ENCODE assay signal across 8 cellular contexts in the genomic region with DNA sequence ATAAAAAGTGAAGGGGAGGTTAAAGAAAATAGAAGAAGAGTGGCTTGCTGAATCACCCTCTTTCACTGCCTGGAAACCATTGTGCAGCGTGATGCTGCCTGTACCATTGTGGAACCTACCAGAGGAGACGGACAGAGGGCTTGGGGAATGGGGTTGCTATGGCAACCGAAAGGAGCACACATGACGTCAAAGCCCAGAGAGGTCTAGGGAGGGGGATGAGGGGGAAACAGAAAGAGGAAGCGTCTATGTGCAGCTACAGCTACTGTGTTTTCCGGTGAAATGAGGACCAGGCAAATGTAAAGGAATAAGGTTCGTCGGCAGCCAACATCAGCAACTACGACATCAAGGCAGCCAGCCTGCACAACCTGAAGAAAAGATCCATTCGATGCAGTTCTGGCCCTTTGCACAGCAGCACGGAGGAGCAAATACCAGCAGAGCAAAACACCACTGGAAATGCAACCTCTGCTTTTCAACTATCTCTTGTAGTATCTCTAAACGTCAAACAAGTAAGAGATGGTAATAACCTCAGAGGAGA. TPM values are rescaled to one million over a fixed set of nuclear protein-coding genes. Genes with fewer than 3 reads are reported as not detected.
A peak's percentile ranks its signal among the peaks of the same experiment; 100 is the strongest.
DNase-seq lines count a peak whose midpoint lies in the region; ATAC-seq, FAIRE-seq and TF ChIP-seq lines count a peak whose summit lies in the region.

A gene (minus strand): TSS at position 110 of the 535 bp plus-strand sequence.

- POLR2A ChIA-PET in CD8-positive, alpha-beta T cell (lab: Charles Lee) = no interaction called here

- H3K27me3 ChIP-seq in CD8-positive, alpha-beta T cell (ENCODE audit: insufficient read depth, low read length) = no peaks in the 10 kb centered on the region
- H3K27me3 ChIP-seq in Peyer's patch = no peaks in the 10 kb centered on the region
- H3K27me3 ChIP-seq in left ventricle myocardium inferior (ENCODE audit: low read depth) = no peaks in the 10 kb centered on the region
- H3K27me3 ChIP-seq in ovary = no peaks in the 10 kb centered on the region

- TF ChIP-seq EP300 in ovary (IDR thresholded peaks at IDR 0.05) = no peak

- DNase-seq in CD8-positive, alpha-beta T cell = peak in 4 of 7 experiments; percentile 2 to 55 (median 24)
- DNase-seq in Peyer's patch (peak in 2 of 3 donors; percentile 69 to 86), left ventricle myocardium inferior (peak; percentile 51), ovary (peak; percentile 53 to 81 (median 61)), urothelium cell line (ENCODE audit: low spot score) (peak; percentile 61)

- H3K36me3 Mint-ChIP-seq in CD8-positive, alpha-beta T cell = no peaks in the 10 kb centered on the region

- no peaks in the 10 kb centered on the region for H3K9me3 Mint-ChIP-seq in CD8-positive, alpha-beta T cell

- TF ChIP-seq CTCF in CD8-positive, alpha-beta T cell (IDR thresholded peaks at IDR 0.05) = no peak
- TF ChIP-seq CTCF in Peyer's patch (IDR thresholded peaks at IDR 0.05) (no peak), left ventricle myocardium inferior (IDR thresholded peaks at IDR 0.05; ENCODE audit: borderline replicate concordance) (no peak), ovary (IDR thresholded peaks at IDR 0.05) (no peak)

- peak; percentile 69 for FAIRE-seq in urothelium cell line (lab: Jason Lieb, UNC)

- TF ChIP-seq POLR2A in Peyer's patch (IDR thresholded peaks at IDR 0.05) = no peak
- peak; percentile 35 for TF ChIP-seq POLR2A in ovary (IDR thresholded peaks at IDR 0.05)

- intact Hi-C loops in CD8-positive, alpha-beta T cell (cut with DNase I, micrococcal nuclease) = no loop called here
- intact Hi-C loops in left ventricle myocardium inferior (cut with micrococcal nuclease) (no loop called here), ovary (cut with DNase I) (no loop called here)

- H3K4me3 ChIP-seq in CD8-positive, alpha-beta T cell (ENCODE audit: low read depth, low read length) = peak within 1 kb of the TSS; percentile 4
- peak within 1 kb of the TSS in 2 of 4 donors; percentile 4 to 24 for H3K4me3 ChIP-seq in Peyer's patch
- peak within 1 kb of the TSS; percentile 54 for H3K4me3 ChIP-seq in left ventricle myocardium inferior
- H3K4me3 ChIP-seq in ovary = peak within 1 kb of the TSS; percentile 2

- H3K27me3 Mint-ChIP-seq in CD8-positive, alpha-beta T cell (ENCODE audit: low read depth) = peaks cover 3% of the 10 kb centered on the region

- peak; percentile 87 for ATAC-seq in CD8-positive, alpha-beta T cell
- ATAC-seq in GM19463 (IDR thresholded peaks at IDR 0.05; ENCODE audit: unreplicated experiment) (peak; percentile 99), HG03565 (IDR thresholded peaks at IDR 0.05; ENCODE audit: unreplicated experiment) (peak; percentile 98)

- CTCF ChIA-PET in CD8-positive, alpha-beta T cell (lab: Charles Lee) = no interaction called here

- H3K36me3 ChIP-seq in CD8-positive, alpha-beta T cell (ENCODE audit: insufficient read depth, low read length) = no peaks in the 10 kb centered on the region
- H3K36me3 ChIP-seq in Peyer's patch (no peaks in the 10 kb centered on the region), left ventricle myocardium inferior (no peaks in the 10 kb centered on the region), ovary (no peaks in the 10 kb centered on the region)

- no peak within 1 kb of the TSS for H3K27ac ChIP-seq in CD8-positive, alpha-beta T cell (ENCODE audit: low read depth, low read length)
- peak within 1 kb of the TSS in 2 of 4 donors; percentile 6 to 29 for H3K27ac ChIP-seq in Peyer's patch
- H3K27ac ChIP-seq in adipose tissue (ENCODE audit: low read depth, low read length) = no peak within 1 kb of the TSS
- peak within 1 kb of the TSS; percentile 28 for H3K27ac ChIP-seq in left ventricle myocardium inferior (replicated peaks)
- no peak within 1 kb of the TSS for H3K27ac ChIP-seq in ovary

- H3K4me1 ChIP-seq in CD8-positive, alpha-beta T cell (ENCODE audit: insufficient read depth, low read length) = no peaks in the 10 kb centered on the region
- H3K4me1 ChIP-seq in Peyer's patch (no peaks in the 10 kb centered on the region), left ventricle myocardium inferior (peaks cover 18% of the 10 kb centered on the region), ovary (ENCODE audit: insufficient read depth) (peaks cover 9% of the 10 kb centered on the region)

- H3K27ac Mint-ChIP-seq in CD8-positive, alpha-beta T cell = peak within 1 kb of the TSS; percentile 60

- 3 to 4% (median 4%) methylated on average over 12 of the region's 12 CpGs for WGBS in adipose tissue, 3 donors
- WGBS in ovary, 3 donors = 5 to 13% (median 9%) methylated on average over 12 of the region's 12 CpGs

- H3K4me3 Mint-ChIP-seq in CD8-positive, alpha-beta T cell = peak within 1 kb of the TSS; percentile 81

- H3K9me3 ChIP-seq in CD8-positive, alpha-beta T cell (ENCODE audit: low read length) = no peaks in the 10 kb centered on the region
- H3K9me3 ChIP-seq in Peyer's patch (no peaks in the 10 kb centered on the region), left ventricle myocardium inferior (replicated peaks) (no peaks in the 10 kb centered on the region), ovary (no peaks in the 10 kb centered on the region)

- peaks cover 7% of the 10 kb centered on the region for H3K4me1 Mint-ChIP-seq in CD8-positive, alpha-beta T cell (ENCODE audit: low read depth)

RNA-seq across cellular contexts. Expression of the gene that starts here (rescaled TPM):
- total RNA-seq in CD8-positive, alpha-beta T cell = not detected
- total RNA-seq in Peyer's patch = 10 to 100 TPM in 1 of 4 donors, 1 to 10 TPM in 3; 1.8 to 35.5 (median 7.3) TPM
- polyA plus RNA-seq in adipose tissue = 10 to 100 TPM in 2 of 3 donors, 1 to 10 TPM in 1; 3.8 to 37.8 (median 34.9) TPM
- 4.0 TPM for total RNA-seq in left ventricle myocardium inferior
- 10 to 100 TPM; 24.6 to 41.6 (median 37.8) TPM for total RNA-seq in ovary
- polyA plus RNA-seq in ovary = 10 to 100 TPM; 19.3 to 27.6 TPM

Comparison
In these comparisons a context has a peak if more than half of its experiments do, and no peak if none do; other contexts are left out.
1. Peak in DNase-seq, ATAC-seq and H3K4me3 ChIP-seq in CD8-positive, alpha-beta T cell; RNA of the gene not detected or under 1 TPM.
2. DNase-seq: peak in every context shown above with its lines; median percentile 78 in Peyer's patch; 61 in ovary; 61 in urothelium cell line; 51 in left ventricle myocardium inferior; 24 in CD8-positive, alpha-beta T cell.